In genomic region chr4:56530269-56531148, GRCh38 we compare ENCODE assay signal across 1 cellular context.
A peak's percentile ranks its signal among the peaks of the same experiment; 100 is the strongest.
TF ChIP-seq lines count a peak whose summit lies in the region.

No MANE protein-coding gene starts in this region.

TF ChIP-seq in K562, 482 proteins besides CTCF, POLR2A, EP300 and RAD21 (continued from another document and continues in another):
- TF ChIP-seq THRA (IDR thresholded peaks at IDR 0.05) (no peak), FOXM1 (IDR thresholded peaks at IDR 0.05; ENCODE audit: low read depth) (no peak), FOXM1 (CRISPR knock-in tag; IDR thresholded peaks at IDR 0.05; ENCODE audit: low read depth) (no peak), ZNF3 (CRISPR knock-in tag; IDR thresholded peaks at IDR 0.05) (no peak), TFAM (CRISPR knock-in tag; conservative IDR thresholded peaks at IDR 0.05) (no peak), CHD4 (IDR thresholded peaks at IDR 0.05; ENCODE audit: insufficient read depth, insufficient replicate concordance, low read depth, low read length, poor library complexity, severe bottlenecking) (no peak), ZNF609 (CRISPR knock-in tag; IDR thresholded peaks at IDR 0.05; ENCODE audit: borderline replicate concordance) (no peak), ZNF277 (CRISPR knock-in tag; IDR thresholded peaks at IDR 0.05; ENCODE audit: borderline replicate concordance) (no peak), TEAD1 (CRISPR knock-in tag; IDR thresholded peaks at IDR 0.05) (no peak; a peak in 1 of 4 replicates), TGIF2 (CRISPR knock-in tag; IDR thresholded peaks at IDR 0.05) (no peak), PHF20 (IDR thresholded peaks at IDR 0.05; ENCODE audit: partially characterized antibody) (no peak), POLR3G (IDR thresholded peaks at IDR 0.05; ENCODE audit: extremely low read depth, insufficient read length, insufficient replicate concordance) (no peak), U2AF2 (optimal IDR thresholded peaks at IDR 0.05; ENCODE audit: low read depth, low read length) (no peak), CSDE1 (IDR thresholded peaks at IDR 0.05) (no peak), E2F6 (IDR thresholded peaks at IDR 0.05; ENCODE audit: borderline replicate concordance in 1 of 2, extremely low read depth in 1 of 2, insufficient read depth in 1 of 2, insufficient read length in 1 of 2, low read depth in 1 of 2, low read length in 1 of 2, poor library complexity in 1 of 2, severe bottlenecking in 1 of 2) (peak; percentile 20 to 58), POLR3A (IDR thresholded peaks at IDR 0.05; ENCODE audit: borderline replicate concordance, extremely low read depth, insufficient read depth, insufficient read length) (no peak), POU5F1 (IDR thresholded peaks at IDR 0.05; ENCODE audit: borderline replicate concordance, low read depth, low read length, partially characterized antibody) (no peak), JUND (IDR thresholded peaks at IDR 0.05; ENCODE audit: borderline replicate concordance, low read depth, low read length) (no peak), JUND (tag; IDR thresholded peaks at IDR 0.05; ENCODE audit: borderline replicate concordance, low read depth, low read length) (no peak), CBX2 (IDR thresholded peaks at IDR 0.05; ENCODE audit: insufficient read depth, low read length, poor library complexity, severe bottlenecking) (no peak), CEBPB (tag; IDR thresholded peaks at IDR 0.05) (no peak), RFX7 (CRISPR knock-in tag; IDR thresholded peaks at IDR 0.05) (no peak), BRCA1 (IDR thresholded peaks at IDR 0.05) (no peak), BRCA1 (CRISPR knock-in tag; IDR thresholded peaks at IDR 0.05) (no peak), USF1 (CRISPR knock-in tag; IDR thresholded peaks at IDR 0.05) (no peak), ZNF143 (CRISPR knock-in tag; IDR thresholded peaks at IDR 0.05) (no peak), ZNF57 (CRISPR knock-in tag; IDR thresholded peaks at IDR 0.05) (no peak), IRF2 (CRISPR knock-in tag; IDR thresholded peaks at IDR 0.05) (no peak), ZNF146 (CRISPR knock-in tag; IDR thresholded peaks at IDR 0.05; ENCODE audit: unreplicated experiment) (no peak), NCOA6 (IDR thresholded peaks at IDR 0.05) (no peak), PHB2 (IDR thresholded peaks at IDR 0.05; ENCODE audit: low read depth) (no peak), ETS2 (tag; IDR thresholded peaks at IDR 0.05; ENCODE audit: borderline replicate concordance, poor library complexity, severe bottlenecking) (no peak), ZNF584 (CRISPR knock-in tag; IDR thresholded peaks at IDR 0.05; ENCODE audit: low read depth) (no peak), ZNF165 (CRISPR knock-in tag; IDR thresholded peaks at IDR 0.05; ENCODE audit: borderline replicate concordance) (no peak), DPF2 (IDR thresholded peaks at IDR 0.05) (peak; percentile 28; the same call in 1 of the 2 replicates), U2AF1 (optimal IDR thresholded peaks at IDR 0.05; ENCODE audit: low read depth, low read length) (no peak), MYBL2 (IDR thresholded peaks at IDR 0.05; ENCODE audit: low read depth) (no peak), MYBL2 (CRISPR knock-in tag; IDR thresholded peaks at IDR 0.05; ENCODE audit: borderline replicate concordance) (no peak), BMI1 (IDR thresholded peaks at IDR 0.05; ENCODE audit: low read length) (peak; percentile 77), BRD4 (IDR thresholded peaks at IDR 0.05) (no peak)
- TF ChIP-seq, protein P1, sequence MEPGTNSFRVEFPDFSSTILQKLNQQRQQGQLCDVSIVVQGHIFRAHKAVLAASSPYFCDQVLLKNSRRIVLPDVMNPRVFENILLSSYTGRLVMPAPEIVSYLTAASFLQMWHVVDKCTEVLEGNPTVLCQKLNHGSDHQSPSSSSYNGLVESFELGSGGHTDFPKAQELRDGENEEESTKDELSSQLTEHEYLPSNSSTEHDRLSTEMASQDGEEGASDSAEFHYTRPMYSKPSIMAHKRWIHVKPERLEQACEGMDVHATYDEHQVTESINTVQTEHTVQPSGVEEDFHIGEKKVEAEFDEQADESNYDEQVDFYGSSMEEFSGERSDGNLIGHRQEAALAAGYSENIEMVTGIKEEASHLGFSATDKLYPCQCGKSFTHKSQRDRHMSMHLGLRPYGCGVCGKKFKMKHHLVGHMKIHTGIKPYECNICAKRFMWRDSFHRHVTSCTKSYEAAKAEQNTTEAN (CRISPR knock-in tag; IDR thresholded peaks at IDR 0.05), result no peak
- TF ChIP-seq, protein P2, sequence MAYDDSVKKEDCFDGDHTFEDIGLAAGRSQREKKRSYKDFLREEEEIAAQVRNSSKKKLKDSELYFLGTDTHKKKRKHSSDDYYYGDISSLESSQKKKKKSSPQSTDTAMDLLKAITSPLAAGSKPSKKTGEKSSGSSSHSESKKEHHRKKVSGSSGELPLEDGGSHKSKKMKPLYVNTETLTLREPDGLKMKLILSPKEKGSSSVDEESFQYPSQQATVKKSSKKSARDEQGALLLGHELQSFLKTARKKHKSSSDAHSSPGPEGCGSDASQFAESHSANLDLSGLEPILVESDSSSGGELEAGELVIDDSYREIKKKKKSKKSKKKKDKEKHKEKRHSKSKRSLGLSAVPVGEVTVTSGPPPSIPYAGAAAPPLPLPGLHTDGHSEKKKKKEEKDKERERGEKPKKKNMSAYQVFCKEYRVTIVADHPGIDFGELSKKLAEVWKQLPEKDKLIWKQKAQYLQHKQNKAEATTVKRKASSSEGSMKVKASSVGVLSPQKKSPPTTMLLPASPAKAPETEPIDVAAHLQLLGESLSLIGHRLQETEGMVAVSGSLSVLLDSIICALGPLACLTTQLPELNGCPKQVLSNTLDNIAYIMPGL (CRISPR knock-in tag; IDR thresholded peaks at IDR 0.05), result no peak
- TF ChIP-seq, protein P3, sequence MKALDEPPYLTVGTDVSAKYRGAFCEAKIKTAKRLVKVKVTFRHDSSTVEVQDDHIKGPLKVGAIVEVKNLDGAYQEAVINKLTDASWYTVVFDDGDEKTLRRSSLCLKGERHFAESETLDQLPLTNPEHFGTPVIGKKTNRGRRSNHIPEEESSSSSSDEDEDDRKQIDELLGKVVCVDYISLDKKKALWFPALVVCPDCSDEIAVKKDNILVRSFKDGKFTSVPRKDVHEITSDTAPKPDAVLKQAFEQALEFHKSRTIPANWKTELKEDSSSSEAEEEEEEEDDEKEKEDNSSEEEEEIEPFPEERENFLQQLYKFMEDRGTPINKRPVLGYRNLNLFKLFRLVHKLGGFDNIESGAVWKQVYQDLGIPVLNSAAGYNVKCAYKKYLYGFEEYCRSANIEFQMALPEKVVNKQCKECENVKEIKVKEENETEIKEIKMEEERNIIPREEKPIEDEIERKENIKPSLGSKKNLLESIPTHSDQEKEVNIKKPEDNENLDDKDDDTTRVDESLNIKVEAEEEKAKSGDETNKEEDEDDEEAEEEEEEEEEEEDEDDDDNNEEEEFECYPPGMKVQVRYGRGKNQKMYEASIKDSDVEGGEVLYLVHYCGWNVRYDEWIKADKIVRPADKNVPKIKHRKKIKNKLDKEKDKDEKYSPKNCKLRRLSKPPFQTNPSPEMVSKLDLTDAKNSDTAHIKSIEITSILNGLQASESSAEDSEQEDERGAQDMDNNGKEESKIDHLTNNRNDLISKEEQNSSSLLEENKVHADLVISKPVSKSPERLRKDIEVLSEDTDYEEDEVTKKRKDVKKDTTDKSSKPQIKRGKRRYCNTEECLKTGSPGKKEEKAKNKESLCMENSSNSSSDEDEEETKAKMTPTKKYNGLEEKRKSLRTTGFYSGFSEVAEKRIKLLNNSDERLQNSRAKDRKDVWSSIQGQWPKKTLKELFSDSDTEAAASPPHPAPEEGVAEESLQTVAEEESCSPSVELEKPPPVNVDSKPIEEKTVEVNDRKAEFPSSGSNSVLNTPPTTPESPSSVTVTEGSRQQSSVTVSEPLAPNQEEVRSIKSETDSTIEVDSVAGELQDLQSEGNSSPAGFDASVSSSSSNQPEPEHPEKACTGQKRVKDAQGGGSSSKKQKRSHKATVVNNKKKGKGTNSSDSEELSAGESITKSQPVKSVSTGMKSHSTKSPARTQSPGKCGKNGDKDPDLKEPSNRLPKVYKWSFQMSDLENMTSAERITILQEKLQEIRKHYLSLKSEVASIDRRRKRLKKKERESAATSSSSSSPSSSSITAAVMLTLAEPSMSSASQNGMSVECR (CRISPR knock-in tag; IDR thresholded peaks at IDR 0.05), result peak; percentile 34; the same call in 1 of the 2 replicates
- TF ChIP-seq, protein P4, sequence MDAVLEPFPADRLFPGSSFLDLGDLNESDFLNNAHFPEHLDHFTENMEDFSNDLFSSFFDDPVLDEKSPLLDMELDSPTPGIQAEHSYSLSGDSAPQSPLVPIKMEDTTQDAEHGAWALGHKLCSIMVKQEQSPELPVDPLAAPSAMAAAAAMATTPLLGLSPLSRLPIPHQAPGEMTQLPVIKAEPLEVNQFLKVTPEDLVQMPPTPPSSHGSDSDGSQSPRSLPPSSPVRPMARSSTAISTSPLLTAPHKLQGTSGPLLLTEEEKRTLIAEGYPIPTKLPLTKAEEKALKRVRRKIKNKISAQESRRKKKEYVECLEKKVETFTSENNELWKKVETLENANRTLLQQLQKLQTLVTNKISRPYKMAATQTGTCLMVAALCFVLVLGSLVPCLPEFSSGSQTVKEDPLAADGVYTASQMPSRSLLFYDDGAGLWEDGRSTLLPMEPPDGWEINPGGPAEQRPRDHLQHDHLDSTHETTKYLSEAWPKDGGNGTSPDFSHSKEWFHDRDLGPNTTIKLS (IDR thresholded peaks at IDR 0.05; ENCODE audit: borderline replicate concordance, low read depth), result peak; percentile 75
- TF ChIP-seq, protein P5, sequence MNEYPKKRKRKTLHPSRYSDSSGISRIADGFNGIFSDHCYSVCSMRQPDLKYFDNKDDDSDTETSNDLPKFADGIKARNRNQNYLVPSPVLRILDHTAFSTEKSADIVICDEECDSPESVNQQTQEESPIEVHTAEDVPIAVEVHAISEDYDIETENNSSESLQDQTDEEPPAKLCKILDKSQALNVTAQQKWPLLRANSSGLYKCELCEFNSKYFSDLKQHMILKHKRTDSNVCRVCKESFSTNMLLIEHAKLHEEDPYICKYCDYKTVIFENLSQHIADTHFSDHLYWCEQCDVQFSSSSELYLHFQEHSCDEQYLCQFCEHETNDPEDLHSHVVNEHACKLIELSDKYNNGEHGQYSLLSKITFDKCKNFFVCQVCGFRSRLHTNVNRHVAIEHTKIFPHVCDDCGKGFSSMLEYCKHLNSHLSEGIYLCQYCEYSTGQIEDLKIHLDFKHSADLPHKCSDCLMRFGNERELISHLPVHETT (CRISPR knock-in tag; conservative IDR thresholded peaks at IDR 0.05 in 1 of 2, IDR thresholded peaks at IDR 0.05 in 1 of 2), result no peak
